In the genomic region with DNA sequence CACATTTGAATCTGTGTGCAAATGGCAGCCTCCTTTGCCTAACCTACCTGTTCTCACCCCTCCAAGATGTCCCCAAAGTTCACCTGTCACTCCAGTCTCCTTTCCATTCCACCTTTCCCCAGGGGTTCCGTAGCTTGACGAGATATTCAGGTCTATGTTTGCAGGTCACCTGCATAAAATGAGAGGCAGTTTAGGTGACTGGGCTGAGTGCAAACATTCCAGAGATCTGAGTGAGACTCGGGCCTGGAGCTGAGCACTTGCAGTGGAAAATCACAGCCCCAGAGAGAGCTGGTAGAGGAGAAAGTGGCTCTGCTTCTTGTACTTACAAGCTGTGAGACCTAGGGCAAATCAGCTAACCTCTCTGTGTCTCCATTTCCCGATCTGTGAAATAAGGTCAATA, we compare ENCODE assay signal across 17 cellular contexts. TPM values are rescaled to one million over a fixed set of nuclear protein-coding genes. Genes with fewer than 3 reads are reported as not detected.
DNase-seq lines count a peak whose midpoint lies in the region; ATAC-seq and TF ChIP-seq lines count a peak whose summit lies in the region.
"Had no signal": no experiment of that assay in that cellular context is flagged by ENCODE, and none has a peak within 500 bp of the region (broad histone marks: within the 10 kb centered on the region; RNA-seq: fewer than 3 reads in every experiment).

No MANE protein-coding gene starts in this region.

- peaks cover 4% of the 10 kb centered on the region; the same call in 2 of the 3 replicates for H3K4me1 Mint-ChIP-seq in GM23338
- H3K4me1 Mint-ChIP-seq in endodermal cell: peaks cover 30% of the 10 kb centered on the region
- no peaks in the 10 kb centered on the region for H3K4me1 Mint-ChIP-seq in type B pancreatic cell (ENCODE audit: unreplicated experiment)
- H3K4me1 Mint-ChIP-seq in WTC11: peaks cover 7% of the 10 kb centered on the region

- no peak overlapping the region for H3K4me3 ChIP-seq in GM23338
- H3K4me3 ChIP-seq in endodermal cell (ENCODE audit: low read length): no peak overlapping the region
- no peak overlapping the region for H3K4me3 ChIP-seq in foreskin fibroblast (ENCODE audit: low read depth in 1 of 2, low read length in 2 of 2)

- POLR2A ChIA-PET in WTC11 (lab: Charles Lee): no interaction called here

- no peaks in the 10 kb centered on the region for H3K9me3 Mint-ChIP-seq in GM23338
- no peaks in the 10 kb centered on the region for H3K9me3 Mint-ChIP-seq in endodermal cell
- H3K9me3 Mint-ChIP-seq in type B pancreatic cell: peaks cover 7% of the 10 kb centered on the region
- peaks cover 5% of the 10 kb centered on the region for H3K9me3 Mint-ChIP-seq in WTC11

- H3K36me3 Mint-ChIP-seq in GM23338 (ENCODE audit: low read depth) (no peaks in the 10 kb centered on the region), endodermal cell (ENCODE audit: low read depth) (no peaks in the 10 kb centered on the region), type B pancreatic cell (no peaks in the 10 kb centered on the region), WTC11 (no peaks in the 10 kb centered on the region)

- H3K9me2 ChIP-seq in GM23338 (ENCODE audit: insufficient read depth): peaks cover 17% of the 10 kb centered on the region; the same call in 1 of the 2 replicates

- no peaks in the 10 kb centered on the region for H3K79me2 ChIP-seq in GM23338 (replicated peaks; ENCODE audit: insufficient read depth)

- TF ChIP-seq CTCF in GM23338 (conservative IDR thresholded peaks at IDR 0.05; ENCODE audit: low read depth in 2 of 2) (no peak), endodermal cell (conservative IDR thresholded peaks at IDR 0.05) (no peak), type B pancreatic cell (conservative IDR thresholded peaks at IDR 0.05) (no peak), foreskin fibroblast (IDR thresholded peaks at IDR 0.05; ENCODE audit: low read depth, low read length) (no peak), WTC11 (IDR thresholded peaks at IDR 0.05) (no peak)

- 0 out of 2 replicates have a peak overlapping the region, but pooled peaks have one; percentile 28 for H2AFZ ChIP-seq in GM23338

- no peak overlapping the region for H3K27ac ChIP-seq in GM23338 (ENCODE audit: low read depth)
- H3K27ac ChIP-seq in endodermal cell (ENCODE audit: low read depth, low read length): no peak overlapping the region

- no peak for ATAC-seq in GM23338
- ATAC-seq in HG02981 (IDR thresholded peaks at IDR 0.05; ENCODE audit: unreplicated experiment): no peak
- ATAC-seq in WTC11: no peak

- H3K36me3 ChIP-seq in GM23338 (ENCODE audit: insufficient read depth) (no peaks in the 10 kb centered on the region), endodermal cell (ENCODE audit: control insufficient read depth, insufficient read depth, low read length) (no peaks in the 10 kb centered on the region)

- H3K9me3 ChIP-seq in endodermal cell (ENCODE audit: control insufficient read depth, low read length): no peaks in the 10 kb centered on the region

- H3K27me3 Mint-ChIP-seq in GM23338 (ENCODE audit: insufficient read depth, low read depth, poor library complexity) (peaks cover 5% of the 10 kb centered on the region), endodermal cell (ENCODE audit: insufficient read depth) (peaks cover 3% of the 10 kb centered on the region), type B pancreatic cell (peaks cover 25% of the 10 kb centered on the region), WTC11 (ENCODE audit: low read depth) (no peaks in the 10 kb centered on the region; the same call in 1 of the 2 replicates)

- H3K4me3 Mint-ChIP-seq in GM23338: no peak overlapping the region
- no peak overlapping the region for H3K4me3 Mint-ChIP-seq in endodermal cell
- H3K4me3 Mint-ChIP-seq in type B pancreatic cell: no peak overlapping the region
- no peak overlapping the region for H3K4me3 Mint-ChIP-seq in WTC11

- H3K4me2 ChIP-seq in GM23338: no peak overlapping the region

- no peak overlapping the region for H3K9ac ChIP-seq in endodermal cell (ENCODE audit: extremely low read depth, low read length, poor library complexity, severe bottlenecking)

- CTCF ChIA-PET in WTC11 (lab: Charles Lee): interaction anchor here (0.6 to 1.0 kb wide), 2 partner anchors 37 to 486 kb away, joined by 3 read pairs; a partner anchor contains a TSS

- 81 to 100% methylated on average over 2 to 4 of the region's 4 CpGs for WGBS in endodermal cell (ENCODE audit: insufficient coverage in 1 of 2, insufficient read length in 1 of 2), 2 experiments

- DNase-seq in GM23338 (ENCODE audit: low spot score): no peak
- peak; percentile 70 for DNase-seq in endodermal cell
- peak; percentile 57 for DNase-seq in kidney tubule cell (ENCODE audit: low spot score)
- DNase-seq in type B pancreatic cell (ENCODE audit: extremely low spot score, unreplicated experiment): peak; percentile 40
- DNase-seq in foreskin fibroblast: no peak
- DNase-seq in WTC11 (ENCODE audit: low spot score): no peak
- DNase-seq: ACHN, AML-193, COR-L47, DMS153, KBM-7, NCI-H1436, NCI-H2081, NCI-H524, SHP77 had no signal

- no peaks in the 10 kb centered on the region for H4K20me1 ChIP-seq in GM23338 (replicated peaks; ENCODE audit: insufficient read depth)

- H3K27me3 ChIP-seq in GM23338 (ENCODE audit: insufficient read depth): no peaks in the 10 kb centered on the region
- no peaks in the 10 kb centered on the region for H3K27me3 ChIP-seq in endodermal cell (ENCODE audit: control insufficient read depth, insufficient read depth, low read length, poor library complexity, severe bottlenecking)

- H3K27ac Mint-ChIP-seq in GM23338 (no peak overlapping the region), endodermal cell (peak overlapping the region; percentile 71), type B pancreatic cell (no peak overlapping the region), WTC11 (no peak overlapping the region)

- no peaks in the 10 kb centered on the region for H3F3A ChIP-seq in GM23338 (replicated peaks; ENCODE audit: low read depth)

- H3K4me1 ChIP-seq in GM23338 (ENCODE audit: insufficient read depth): no peaks in the 10 kb centered on the region
- peaks cover 2% of the 10 kb centered on the region for H3K4me1 ChIP-seq in endodermal cell (ENCODE audit: control insufficient read depth, insufficient read depth, low read length)

TF ChIP-seq in GM23338, 12 proteins besides CTCF, POLR2A, EP300 and RAD21 (continues in another document):
- TF ChIP-seq STAT1 (IDR thresholded peaks at IDR 0.05; ENCODE audit: unreplicated experiment) (no peak), NANOG (IDR thresholded peaks at IDR 0.05; ENCODE audit: borderline replicate concordance) (no peak), ZNF331 (CRISPR knock-in tag; IDR thresholded peaks at IDR 0.05; ENCODE audit: low read depth) (no peak)

TF ChIP-seq in WTC11, 78 proteins besides CTCF, POLR2A, EP300 and RAD21 (continues in another document):
- TF ChIP-seq TCF7 (CRISPR knock-in tag; IDR thresholded peaks at IDR 0.05; ENCODE audit: low read depth): no peak
- TF ChIP-seq RORB (CRISPR knock-in tag; IDR thresholded peaks at IDR 0.05): no peak
- no peak for TF ChIP-seq CREM (CRISPR knock-in tag; IDR thresholded peaks at IDR 0.05)
- TF ChIP-seq ZNF121 (CRISPR knock-in tag; IDR thresholded peaks at IDR 0.05): no peak
- no peak for TF ChIP-seq ZNF416 (CRISPR knock-in tag; IDR thresholded peaks at IDR 0.05)
- TF ChIP-seq IRF2 (CRISPR knock-in tag; IDR thresholded peaks at IDR 0.05; ENCODE audit: borderline replicate concordance, low read depth): no peak
- TF ChIP-seq, protein P1, sequence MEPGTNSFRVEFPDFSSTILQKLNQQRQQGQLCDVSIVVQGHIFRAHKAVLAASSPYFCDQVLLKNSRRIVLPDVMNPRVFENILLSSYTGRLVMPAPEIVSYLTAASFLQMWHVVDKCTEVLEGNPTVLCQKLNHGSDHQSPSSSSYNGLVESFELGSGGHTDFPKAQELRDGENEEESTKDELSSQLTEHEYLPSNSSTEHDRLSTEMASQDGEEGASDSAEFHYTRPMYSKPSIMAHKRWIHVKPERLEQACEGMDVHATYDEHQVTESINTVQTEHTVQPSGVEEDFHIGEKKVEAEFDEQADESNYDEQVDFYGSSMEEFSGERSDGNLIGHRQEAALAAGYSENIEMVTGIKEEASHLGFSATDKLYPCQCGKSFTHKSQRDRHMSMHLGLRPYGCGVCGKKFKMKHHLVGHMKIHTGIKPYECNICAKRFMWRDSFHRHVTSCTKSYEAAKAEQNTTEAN (CRISPR knock-in tag; IDR thresholded peaks at IDR 0.05): no peak

RNA-seq across cellular contexts. Expression of a gene that starts 20.1 kb away (rescaled TPM):
- total RNA-seq in GM23338 (2014; rRNA removed; shearing (Covaris generic)): 0.54 TPM in 1 of 2 replicates, not detected in the other
- polyA plus RNA-seq in GM23338 (2016; fragmentation: Nextera tagmentation; extraction: Ambion mirVana): 0.15 TPM in 1 of 2 replicates, not detected in the other
- under 1 TPM; 0.31 to 0.40 TPM for total RNA-seq in endodermal cell
- 0.28 TPM for polyA plus RNA-seq in endodermal cell (2013, experiment 1 of 2)
- 0.41 TPM for polyA plus RNA-seq in endodermal cell (2013, experiment 2 of 2)
- 0.12 and 0.39 TPM in 2 replicates for total RNA-seq in type B pancreatic cell (ENCODE audit: low replicate concordance)
- total RNA-seq in WTC11 (2021): 0.11 to 0.37 TPM (median 0.11 TPM) in 3 replicates
- polyA plus RNA-seq: H1 had no signal

RNA-seq across cellular contexts. Expression of a gene that starts 36.8 kb away (rescaled TPM):
- 11.9 and 12.6 TPM in 2 replicates for total RNA-seq in GM23338 (2014; rRNA removed; shearing (Covaris generic))
- 2.8 and 3.3 TPM in 2 replicates for polyA plus RNA-seq in GM23338 (2016; fragmentation: Nextera tagmentation; extraction: Ambion mirVana)
- total RNA-seq in endodermal cell (10 to 100 TPM; 10.7 to 15.5 TPM), type B pancreatic cell (ENCODE audit: low replicate concordance) (5.3 and 8.9 TPM in 2 replicates), WTC11 (2021) (9.8 to 10.2 TPM (median 10.0 TPM) in 3 replicates)
- polyA plus RNA-seq in endodermal cell (2013, experiment 1 of 2): 8.2 TPM
- polyA plus RNA-seq in endodermal cell (2013, experiment 2 of 2): 9.2 TPM

RNA-seq across cellular contexts. Expression of a gene that starts 58.9 kb away (rescaled TPM):
- 7.7 and 10.4 TPM in 2 replicates for total RNA-seq in GM23338 (2014; rRNA removed; shearing (Covaris generic))
- 5.4 and 5.6 TPM in 2 replicates for polyA plus RNA-seq in GM23338 (2016; fragmentation: Nextera tagmentation; extraction: Ambion mirVana)
- total RNA-seq in endodermal cell (1 to 10 TPM; 1.4 TPM), type B pancreatic cell (ENCODE audit: low replicate concordance) (5.7 and 7.4 TPM in 2 replicates), WTC11 (2021) (6.0 to 6.8 TPM (median 6.3 TPM) in 3 replicates)
- 3.1 TPM for polyA plus RNA-seq in endodermal cell (2013, experiment 1 of 2)
- 2.3 TPM for polyA plus RNA-seq in endodermal cell (2013, experiment 2 of 2)

Comparison
In these comparisons a context has a peak if more than half of its experiments do, and no peak if none do; other contexts are left out.
1. DNase-seq: peak in endodermal cell (single experiment), kidney tubule cell (single experiment) and type B pancreatic cell (single experiment); none in GM23338 (single experiment), foreskin fibroblast (0 of 2) and WTC11 (single experiment).